In genomic region chr9:88498880-88499279, GRCh38 we compare ENCODE assay signal across 16 cellular contexts. TPM values are rescaled to one million over a fixed set of nuclear protein-coding genes. Genes with fewer than 3 reads are reported as not detected.
DNase-seq lines count a peak whose midpoint lies in the region; ATAC-seq and TF ChIP-seq lines count a peak whose summit lies in the region.
"Had no signal": no experiment of that assay in that cellular context is flagged by ENCODE, and none has a peak within 500 bp of the region (broad histone marks: within the 10 kb centered on the region; RNA-seq: fewer than 3 reads in every experiment).

No MANE protein-coding gene starts in this region.

- no peaks in the 10 kb centered on the region for H3K9me3 Mint-ChIP-seq in osteocyte (ENCODE audit: unreplicated experiment)
- H3K9me3 Mint-ChIP-seq: CD8-positive, alpha-beta memory T cell; GM23338; H9 had no signal

- TF ChIP-seq CTCF in left ventricle myocardium inferior (IDR thresholded peaks at IDR 0.05; ENCODE audit: borderline replicate concordance) (no peak), osteocyte (IDR thresholded peaks at IDR 0.05) (no peak), hepatocyte (IDR thresholded peaks at IDR 0.05; ENCODE audit: poor library complexity) (no peak)

- H3K4me3 ChIP-seq in left ventricle myocardium inferior (no peak overlapping the region), hepatocyte (no peak overlapping the region)
- H3K4me3 ChIP-seq: BLaER1, GM12878, GM23338 had no signal

- H2AFZ ChIP-seq in hepatocyte = no peak overlapping the region
- H2AFZ ChIP-seq: GM23338 had no signal

- WGBS in hepatocyte (ENCODE audit: low lambda C conversion rate, missing lambda C conversion rate) = 78% methylated on average over 6 of the region's 6 CpGs

- no peaks in the 10 kb centered on the region for H3K36me3 Mint-ChIP-seq in osteocyte (ENCODE audit: unreplicated experiment)
- H3K36me3 Mint-ChIP-seq: CD8-positive, alpha-beta memory T cell had no signal

- no peaks in the 10 kb centered on the region for H3K4me1 Mint-ChIP-seq in osteocyte (ENCODE audit: unreplicated experiment)
- H3K4me1 Mint-ChIP-seq: CD8-positive, alpha-beta memory T cell had no signal

- peak; percentile 69 for ATAC-seq in Right ventricle myocardium inferior
- ATAC-seq in HG02938 (IDR thresholded peaks at IDR 0.05; ENCODE audit: unreplicated experiment) = no peak
- ATAC-seq in GM18873 (IDR thresholded peaks at IDR 0.05; ENCODE audit: low FRiP score, unreplicated experiment) = no peak
- ATAC-seq: GM12878, GM23338 had no signal

- H3K36me3 ChIP-seq in left ventricle myocardium inferior (no peaks in the 10 kb centered on the region), hepatocyte (replicated peaks; ENCODE audit: insufficient read depth, low read depth) (no peaks in the 10 kb centered on the region)
- H3K36me3 ChIP-seq: BLaER1 had no signal

- H3K4me2 ChIP-seq in hepatocyte = no peak overlapping the region
- H3K4me2 ChIP-seq: BLaER1, GM23338 had no signal

- no peaks in the 10 kb centered on the region for H4K20me1 ChIP-seq in hepatocyte (ENCODE audit: insufficient read depth, poor library complexity, severe bottlenecking)
- H4K20me1 ChIP-seq: BLaER1 had no signal

- no peak overlapping the region for H3K4me3 Mint-ChIP-seq in osteocyte (ENCODE audit: unreplicated experiment)
- H3K4me3 Mint-ChIP-seq: CD8-positive, alpha-beta memory T cell; GM23338; H9 had no signal

- H3K79me2 ChIP-seq in hepatocyte = no peaks in the 10 kb centered on the region

- DNase-seq in Right ventricle myocardium inferior (ENCODE audit: missing footprints) (no peak), cardiac septum (ENCODE audit: low spot score) (no peak), left ventricle myocardium inferior (peak; percentile 33), osteocyte (ENCODE audit: extremely low spot score, unreplicated experiment) (peak; percentile 19), hepatocyte (ENCODE audit: low spot score) (no peak)
- DNase-seq: 8988T; AML-193; Caco-2; CD8-positive, alpha-beta memory T cell; DMS53; H9 had no signal

- H3K27me3 ChIP-seq in left ventricle myocardium inferior (ENCODE audit: low read depth) (no peaks in the 10 kb centered on the region), hepatocyte (no peaks in the 10 kb centered on the region)
- H3K27me3 ChIP-seq: BLaER1 had no signal

- no peaks in the 10 kb centered on the region for H3K27me3 Mint-ChIP-seq in osteocyte (ENCODE audit: unreplicated experiment)

- no peaks in the 10 kb centered on the region for H3K9me3 ChIP-seq in left ventricle myocardium inferior (replicated peaks)
- no peaks in the 10 kb centered on the region for H3K9me3 ChIP-seq in hepatocyte (ENCODE audit: low read depth)
- H3K9me3 ChIP-seq: BLaER1, Caco-2 had no signal

- no peak overlapping the region for H3K27ac Mint-ChIP-seq in osteocyte (ENCODE audit: unreplicated experiment)
- H3K27ac Mint-ChIP-seq: CD8-positive, alpha-beta memory T cell; GM23338; H9 had no signal

- intact Hi-C loops in Right ventricle myocardium inferior (cut with DNase I) = no loop called here
- intact Hi-C loops in cardiac septum (cut with DNase I) = no loop called here
- intact Hi-C loops in left ventricle myocardium inferior (cut with micrococcal nuclease) = no loop called here

- no peaks in the 10 kb centered on the region for H3K9me2 ChIP-seq in hepatocyte (replicated peaks; ENCODE audit: insufficient read depth)

- H3K4me1 ChIP-seq in left ventricle myocardium inferior (peaks cover 16% of the 10 kb centered on the region), hepatocyte (ENCODE audit: insufficient read depth) (peaks cover 6% of the 10 kb centered on the region)
- H3K4me1 ChIP-seq: BLaER1, Caco-2 had no signal

- no peak overlapping the region for H3K27ac ChIP-seq in left ventricle myocardium inferior (replicated peaks)
- no peak overlapping the region for H3K27ac ChIP-seq in hepatocyte
- H3K27ac ChIP-seq: BLaER1 had no signal

RNA-seq across cellular contexts. Expression of gene NXNL2, which starts 36.1 kb away (rescaled TPM):
- total RNA-seq in Right ventricle myocardium inferior (not detected), cardiac septum (not detected), left ventricle myocardium inferior (0.30 TPM), osteocyte (0.32 TPM in 1 of 2 replicates, not detected in the other), hepatocyte (0.57 and 0.84 TPM in 2 replicates)
- 1.0 and 2.5 TPM in 2 replicates for polyA plus RNA-seq in hepatocyte
- total RNA-seq: CD8-positive, alpha-beta memory T cell; GM12878 had no signal
- polyA plus RNA-seq: CD8-positive, alpha-beta memory T cell; GM12878 had no signal

Comparison
In these comparisons a context has a peak if more than half of its experiments do, and no peak if none do; other contexts are left out.
1. DNase-seq: peak in left ventricle myocardium inferior (single experiment) and osteocyte (single experiment); none in Right ventricle myocardium inferior (single experiment), cardiac septum (single experiment) and hepatocyte (single experiment).